ENCODE assay signal across 9 cellular contexts in genomic region chr7:155300641-155301452, GRCh38. TPM values are rescaled to one million over a fixed set of nuclear protein-coding genes. Genes with fewer than 3 reads are reported as not detected.
DNase-seq lines count a peak whose midpoint lies in the region; ATAC-seq, FAIRE-seq and TF ChIP-seq lines count a peak whose summit lies in the region.
"Had no signal": no experiment of that assay in that cellular context is flagged by ENCODE, and none has a peak within 500 bp of the region (broad histone marks: within the 10 kb centered on the region; RNA-seq: fewer than 3 reads in every experiment).

No MANE protein-coding gene starts in this region.

- H2AFZ ChIP-seq in IMR-90 (replicated peaks; ENCODE audit: low read length, poor library complexity) (no peak overlapping the region), K562 (ENCODE audit: low read depth, low read length) (no peak overlapping the region)

- H3K4ac ChIP-seq in IMR-90 (ENCODE audit: low read depth, low read length): no peak overlapping the region

- no peak for TF ChIP-seq CTCF in A673 (conservative IDR thresholded peaks at IDR 0.05; ENCODE audit: low read depth, low read length)
- no peak for TF ChIP-seq CTCF in IMR-90 (conservative IDR thresholded peaks at IDR 0.05; ENCODE audit: low read depth, low read length)
- no peak for TF ChIP-seq CTCF in K562 (IDR thresholded peaks at IDR 0.05 in 2 of 3, conservative IDR thresholded peaks at IDR 0.05 in 1 of 3; ENCODE audit: insufficient read depth in 2 of 3, low read depth in 1 of 3, low read length in 3 of 3)
- no peak for TF ChIP-seq CTCF in kidney (IDR thresholded peaks at IDR 0.05; ENCODE audit: borderline replicate concordance, extremely low read depth, insufficient read depth)

- in situ Hi-C loops in IMR-90 (cut with MboI; ENCODE audit: low sequenced_read_pairs) (no loop called here), K562 (cut with MboI) (no loop called here)

- peaks cover 24% of the 10 kb centered on the region for H3K4me1 ChIP-seq in A673 (ENCODE audit: insufficient read depth, low read length, poor library complexity, severe bottlenecking)
- H3K4me1 ChIP-seq in IMR-90 (ENCODE audit: control insufficient read depth, insufficient read depth, low read length): peaks cover 4% of the 10 kb centered on the region
- peaks cover 38 to 39% of the 10 kb centered on the region in 2 experiments for H3K4me1 ChIP-seq in K562 (replicated peaks in 1 of 2; ENCODE audit: control insufficient read depth in 2 of 2, insufficient read depth in 2 of 2, low read length in 2 of 2)
- H3K4me1 ChIP-seq in kidney (ENCODE audit: control insufficient read depth in 1 of 2, insufficient read depth in 1 of 2, low read depth in 1 of 2, low read length in 2 of 2): peaks cover 5 to 17% of the 10 kb centered on the region in 2 donors

- no peak for TF ChIP-seq EP300 in K562 (IDR thresholded peaks at IDR 0.05; ENCODE audit: low read length)

- no peak overlapping the region for H3K18ac ChIP-seq in IMR-90 (ENCODE audit: low read depth, low read length)

- H2AK9ac ChIP-seq in IMR-90 (replicated peaks; ENCODE audit: low read depth, low read length, poor library complexity): no peak overlapping the region

- no peak for ATAC-seq in IMR-90 (ENCODE audit: low read depth)
- no peak for ATAC-seq in K562
- ATAC-seq in HG03460 (IDR thresholded peaks at IDR 0.05; ENCODE audit: unreplicated experiment): no peak

- peaks cover 15% of the 10 kb centered on the region for H3K9me1 ChIP-seq in IMR-90 (ENCODE audit: insufficient read depth, low read length)
- H3K9me1 ChIP-seq in K562 (ENCODE audit: control insufficient read depth, insufficient read depth, low read length): peaks cover 12% of the 10 kb centered on the region

- H4K20me1 ChIP-seq in IMR-90 (ENCODE audit: insufficient read depth, low read length): peaks cover 18% of the 10 kb centered on the region
- H4K20me1 ChIP-seq in K562 (replicated peaks; ENCODE audit: control insufficient read depth, insufficient read depth, low read length): peaks cover 58% of the 10 kb centered on the region

- H4K5ac ChIP-seq in IMR-90 (ENCODE audit: low read depth, low read length): no peak overlapping the region

- H2BK20ac ChIP-seq in IMR-90 (ENCODE audit: low read depth, low read length): no peak overlapping the region

- dilution Hi-C loops in IMR-90 (cut with HindIII; ENCODE audit: low sequenced_read_pairs, unreplicated experiment): no loop called here

- FAIRE-seq in K562 (lab: Jason Lieb, UNC): no peak
- no peak for FAIRE-seq in kidney (lab: Jason Lieb, UNC)

- TF ChIP-seq POLR2A in IMR-90 (IDR thresholded peaks at IDR 0.05; ENCODE audit: low read depth, low read length) (peak; percentile 12; the same call in 1 of the 2 replicates), K562 (conservative IDR thresholded peaks at IDR 0.05) (peak; percentile 50)

- H3K27ac ChIP-seq in A673 (ENCODE audit: low read depth, low read length, poor library complexity, severe bottlenecking) (peak overlapping the region; percentile 24), IMR-90 (ENCODE audit: insufficient read depth, low read length) (no peak overlapping the region), K562 (ENCODE audit: extremely low read depth, low read depth, low read length) (no peak overlapping the region; the same call in 2 of the 3 replicates), kidney (ENCODE audit: low read depth in 2 of 2, low read length in 2 of 2) (peak overlapping the region in 1 of 2 donors; percentile 7)

- no peak overlapping the region for H2BK120ac ChIP-seq in IMR-90 (ENCODE audit: low read depth, low read length)

- CTCF ChIA-PET in A673 (lab: Charles Lee) (no interaction called here), IMR-90 (lab: Yijun Ruan, JAX) (no interaction called here), K562 (lab: Yijun Ruan, JAX; ENCODE audit: low intra/inter-chr PET ratio) (no interaction called here)

- BruUV-seq in A673 (replicated peaks; lab: Mats Ljungman, UMichigan) (no TSS peak), IMR-90 (replicated peaks; lab: Mats Ljungman, UMichigan) (no TSS peak), K562 (replicated peaks; lab: Mats Ljungman, UMichigan) (no TSS peak)

- H3K79me1 ChIP-seq in IMR-90 (ENCODE audit: low read depth in 1 of 2, low read length in 2 of 2): peaks cover 9 to 42% of the 10 kb centered on the region in 2 experiments; a peak in 3 of 4 replicates

- POLR2A ChIA-PET in A673 (lab: Charles Lee; ENCODE audit: low non-redundant PET): no interaction called here
- POLR2A ChIA-PET in IMR-90 (lab: Charles Lee; ENCODE audit: unreplicated experiment): no interaction called here
- POLR2A ChIA-PET in K562 (lab: Yijun Ruan, JAX): no interaction called here

- TF ChIP-seq RAD21 in IMR-90 (IDR thresholded peaks at IDR 0.05; ENCODE audit: low read length) (no peak), K562 (CRISPR knock-in tag; conservative IDR thresholded peaks at IDR 0.05 in 1 of 2, IDR thresholded peaks at IDR 0.05 in 1 of 2) (no peak)

- intact Hi-C loops in A673 (cut with micrococcal nuclease; ENCODE audit: unreplicated experiment) (no loop called here), IMR-90 (cut with micrococcal nuclease) (no loop called here), K562 (cut with micrococcal nuclease) (no loop called here), kidney (cut with DNase I) (no loop called here)

- H2AK5ac ChIP-seq in IMR-90 (ENCODE audit: low read depth, low read length): no peak overlapping the region

- no peaks in the 10 kb centered on the region for H3K9me3 ChIP-seq in A673 (ENCODE audit: low read depth, low read length, poor library complexity, severe bottlenecking)
- H3K9me3 ChIP-seq in IMR-90 (ENCODE audit: control insufficient read depth, insufficient read depth, low read length): no peaks in the 10 kb centered on the region
- H3K9me3 ChIP-seq in K562 (replicated peaks; ENCODE audit: control insufficient read depth, insufficient read depth, low read depth, low read length): no peaks in the 10 kb centered on the region
- H3K9me3 ChIP-seq in kidney (ENCODE audit: control insufficient read depth in 1 of 2, low read length in 2 of 2): no peaks in the 10 kb centered on the region

- WGBS in IMR-90 (ENCODE audit: extremely low coverage in 2 of 2, insufficient read length in 1 of 2), 2 experiments: 84% methylated on average over 5 of the region's 11 CpGs; no CpG with 5 or more reads in 1 of the 2 experiments
- WGBS in K562 (ENCODE audit: insufficient coverage, low coverage, missing lambda C conversion rate): 33% methylated on average over 11 of the region's 11 CpGs

- H3K14ac ChIP-seq in IMR-90 (replicated peaks; ENCODE audit: low read depth, low read length): no peak overlapping the region

- H3K9ac ChIP-seq in IMR-90 (ENCODE audit: low read depth, low read length) (no peak overlapping the region), K562 (ENCODE audit: insufficient read depth in 1 of 2, low read depth in 2 of 2, low read length in 2 of 2) (peak overlapping the region; percentile 71 to 87), kidney (ENCODE audit: low read length in 2 of 2) (no peak overlapping the region)

- no peaks in the 10 kb centered on the region for H3K27me3 ChIP-seq in A673 (replicated peaks; ENCODE audit: insufficient read depth, low read depth, low read length, poor library complexity)
- H3K27me3 ChIP-seq in IMR-90 (ENCODE audit: control insufficient read depth, insufficient read depth, low read length): no peaks in the 10 kb centered on the region
- H3K27me3 ChIP-seq in K562 (ENCODE audit: control insufficient read depth in 2 of 2, insufficient read depth in 2 of 2, low read length in 2 of 2): no peaks in the 10 kb centered on the region

- no peak overlapping the region for H3K4me2 ChIP-seq in IMR-90 (ENCODE audit: low read depth, low read length)
- peak overlapping the region; percentile 83 for H3K4me2 ChIP-seq in K562 (ENCODE audit: insufficient read depth, low read length)

- no peak overlapping the region for H3K56ac ChIP-seq in IMR-90 (ENCODE audit: extremely low read depth, insufficient read depth, low read length)

- no peak overlapping the region for H3K23ac ChIP-seq in IMR-90 (ENCODE audit: low read depth, low read length)

- no peak overlapping the region for H2BK15ac ChIP-seq in IMR-90 (ENCODE audit: low read depth, low read length)

- H4K91ac ChIP-seq in IMR-90 (ENCODE audit: insufficient read depth, low read depth, low read length): no peak overlapping the region

- no peak overlapping the region for H2BK5ac ChIP-seq in IMR-90 (ENCODE audit: low read depth, low read length, poor library complexity, severe bottlenecking)

- H3K79me2 ChIP-seq in K562 (ENCODE audit: control insufficient read depth, insufficient read depth, low read length): peaks cover 90% of the 10 kb centered on the region

- peaks cover 65% of the 10 kb centered on the region for H3K36me3 ChIP-seq in A673 (ENCODE audit: insufficient read depth, low read length, poor library complexity, severe bottlenecking)
- H3K36me3 ChIP-seq in IMR-90 (ENCODE audit: control insufficient read depth, insufficient read depth, low read length): peaks cover 6% of the 10 kb centered on the region; the same call in 1 of the 2 replicates
- peaks cover 71% of the 10 kb centered on the region for H3K36me3 ChIP-seq in K562 (ENCODE audit: control insufficient read depth, insufficient read depth, low read length)
- peaks cover 4 to 10% of the 10 kb centered on the region in 2 donors for H3K36me3 ChIP-seq in kidney (ENCODE audit: control insufficient read depth in 1 of 2, insufficient read depth in 2 of 2, low read length in 2 of 2)

- H4K8ac ChIP-seq in IMR-90 (ENCODE audit: low read depth in 2 of 2, low read length in 2 of 2): no peak overlapping the region

- no peak for DNase-seq in A673 (ENCODE audit: low spot score)
- DNase-seq in IMR-90: no peak
- peak in 1 of 4 experiments; percentile 53 for DNase-seq in K562 (ENCODE audit: extremely low read depth in 1 of 4, low spot score in 3 of 4)
- peak; percentile 50 for DNase-seq in medulla oblongata (ENCODE audit: extremely low spot score)
- DNase-seq in kidney: no peak
- DNase-seq in DMS153 treated with DMSO at 0.1 percent for 48 hours (lab: John Stamatoyannopoulos, UW; ENCODE audit: unreplicated experiment): no peak
- DNase-seq in NCI-H2171 treated with DMSO at 0.1 percent for 48 hours (lab: John Stamatoyannopoulos, UW): no peak
- DNase-seq: NCI-H1105 had no signal

- H3K4me3 ChIP-seq in A673 (ENCODE audit: low read depth, low read length, poor library complexity, severe bottlenecking) (peak overlapping the region; percentile 93), IMR-90 (ENCODE audit: insufficient read depth, low read depth, low read length) (no peak overlapping the region), K562 (peak overlapping the region; percentile 76), kidney (ENCODE audit: low read length in 2 of 2) (peak overlapping the region in 1 of 2 donors; percentile 6)

RNA-seq across cellular contexts. Expression of gene INSIG1, which starts 3.2 kb away (rescaled TPM):
- 51.8 and 53.4 TPM in 2 replicates for total RNA-seq in A673 (2021)
- 26.0 and 32.8 TPM in 2 replicates for total RNA-seq in IMR-90 (2012; rRNA removed)
- 19.0 and 19.9 TPM in 2 replicates for polyA plus RNA-seq in IMR-90 (2012; rRNA removed)
- polyA plus RNA-seq in IMR-90 (2012; cell fraction: cytosol; rRNA removed): 14.0 and 17.9 TPM in 2 replicates
- 17.2 and 44.5 TPM in 2 replicates for polyA plus RNA-seq in IMR-90 (2012; cell fraction: nucleus; rRNA removed; ENCODE audit: low replicate concordance)
- total RNA-seq in K562 (2011; cell fraction: chromatin; rRNA removed; ENCODE audit: low replicate concordance): 622 and 799 TPM in 2 replicates
- 847 and 892 TPM in 2 replicates for total RNA-seq in K562 (2011; cell fraction: nucleolus; rRNA removed)
- 1,016 and 1,247 TPM in 2 replicates for total RNA-seq in K562 (2011; cell fraction: nucleoplasm; rRNA removed)
- 294 and 361 TPM in 2 replicates for total RNA-seq in K562 (2014; rRNA removed)
- total RNA-seq in K562 (2014; rRNA removed; fragmentation: Illumina TruSeq; extraction: Trizol): 236 and 238 TPM in 2 replicates
- total RNA-seq in K562 (2015; rRNA removed; fragmentation: Illumina TruSeq; extraction: Trizol): 173 and 188 TPM in 2 replicates
- 254 and 296 TPM in 2 replicates for total RNA-seq in K562 (2021)
- polyA plus RNA-seq in K562 (2011; rRNA removed): 625 and 787 TPM in 2 replicates
- polyA plus RNA-seq in K562 (2011; cell fraction: cytosol; rRNA removed): 709 and 1,098 TPM in 2 replicates
- polyA plus RNA-seq in K562 (2011; cell fraction: nucleus; rRNA removed): 446 and 453 TPM in 2 replicates
- 116 and 259 TPM in 2 replicates for polyA plus RNA-seq in K562 (2012)
- 188 and 224 TPM in 2 replicates for polyA plus RNA-seq in K562 (2014; fragmentation: Illumina TruSeq; extraction: Trizol)
- polyA plus RNA-seq in K562 (2014; fragmentation: Nextera tagmentation; extraction: Ambion mirVana): 10 to 100 TPM; 57.1 to 69.2 TPM
- polyA plus RNA-seq in K562 (2014; rRNA removed): 250 and 268 TPM in 2 replicates
- 551 and 619 TPM in 2 replicates for polyA minus RNA-seq in K562 (2011; rRNA and poly(A)+ RNA removed)
- polyA minus RNA-seq in K562 (2011; cell fraction: cytosol; rRNA and poly(A)+ RNA removed): 392 and 408 TPM in 2 replicates
- 329 and 473 TPM in 2 replicates for polyA minus RNA-seq in K562 (2011; cell fraction: nucleus; rRNA and poly(A)+ RNA removed)
- 24.6 TPM for total RNA-seq in kidney
- polyA plus RNA-seq in kidney (ENCODE audit: insufficient read depth, low read depth, low replicate concordance): 25.7 TPM

Comparison
In these comparisons a context has a peak if more than half of its experiments do, and no peak if none do; other contexts are left out.
1. H3K9ac ChIP-seq: peak in K562 (2 of 2); none in IMR-90 (single experiment) and kidney (0 of 2).